In the genomic region with DNA sequence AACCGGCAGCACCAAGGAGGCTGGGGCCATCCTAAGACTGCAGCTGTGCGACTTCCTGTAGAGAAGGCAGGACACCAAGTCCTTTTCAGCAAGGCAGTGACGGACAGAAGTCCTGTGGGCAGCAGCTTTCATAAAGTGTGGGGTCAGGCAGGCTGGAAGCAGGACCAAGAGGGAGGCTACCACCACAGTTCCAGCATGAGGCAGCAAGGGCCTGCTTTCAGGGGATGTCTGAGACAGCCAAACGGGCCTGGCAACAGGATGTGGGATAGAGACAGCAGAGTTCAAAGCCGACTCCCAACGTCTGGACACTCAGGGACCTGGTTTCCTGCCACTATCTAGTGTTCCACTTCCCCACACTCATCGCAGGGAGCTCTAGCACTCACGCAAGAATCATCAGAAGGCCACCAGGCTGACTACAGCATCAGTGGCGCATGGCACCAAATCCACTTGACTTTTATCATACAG, we compare ENCODE assay signal across 8 cellular contexts. TPM values are rescaled to one million over a fixed set of nuclear protein-coding genes. Genes with fewer than 3 reads are reported as not detected.
DNase-seq lines count a peak whose midpoint lies in the region; ATAC-seq and TF ChIP-seq lines count a peak whose summit lies in the region.

No MANE protein-coding gene starts in this region.

- peak overlapping the region; percentile 15; the same call in 1 of the 2 replicates for H3K4me3 Mint-ChIP-seq in WTC11
- peak overlapping the region; percentile 92 for H3K4me3 Mint-ChIP-seq in stimulated activated naive CD8-positive, alpha-beta T cell treated with anti-CD3 and anti-CD28 coated beads, Interleukin-15, Interleukin-2, amounts not matched to agents 100 ng/mL and 50 ng/mL, for 24 hours

- H3K4me3 ChIP-seq in HEK293 (ENCODE audit: low read depth, low read length) (no peak overlapping the region), thyroid gland (replicated peaks in 1 of 3) (no peak overlapping the region)

- H3K36me3 Mint-ChIP-seq in WTC11: peaks cover 6% of the 10 kb centered on the region
- peaks cover 11% of the 10 kb centered on the region for H3K36me3 Mint-ChIP-seq in stimulated activated naive CD8-positive, alpha-beta T cell treated with anti-CD3 and anti-CD28 coated beads, Interleukin-15, Interleukin-2, amounts not matched to agents 100 ng/mL and 50 ng/mL, for 24 hours (ENCODE audit: low read depth)

- peak; percentile 7 for ATAC-seq in WTC11
- ATAC-seq in left cardiac atrium: peak; percentile 36 to 52

- H3K9me3 Mint-ChIP-seq in WTC11: no peaks in the 10 kb centered on the region
- H3K9me3 Mint-ChIP-seq in stimulated activated naive CD8-positive, alpha-beta T cell treated with anti-CD3 and anti-CD28 coated beads, Interleukin-15, Interleukin-2, amounts not matched to agents 100 ng/mL and 50 ng/mL, for 24 hours: no peaks in the 10 kb centered on the region

- H3K9me3 ChIP-seq in HEK293 (ENCODE audit: control insufficient read depth, insufficient read depth, low read depth, low read length) (no peaks in the 10 kb centered on the region), thyroid gland (no peaks in the 10 kb centered on the region)

- intact Hi-C loops in left cardiac atrium (cut with DNase I) (no loop called here), thyroid gland (cut with DNase I) (no loop called here)

- in situ Hi-C loops in ACHN (cut with HindIII; ENCODE audit: low pct_ligation_motif_present, low pct_unique_long_range_greater_than_20kb, low sequenced_read_pairs) (no loop called here), GM13976 (cut with MboI; ENCODE audit: low sequenced_read_pairs, unreplicated experiment) (no loop called here)

- H3K4me1 Mint-ChIP-seq in WTC11: peaks cover 76% of the 10 kb centered on the region
- H3K4me1 Mint-ChIP-seq in stimulated activated naive CD8-positive, alpha-beta T cell treated with anti-CD3 and anti-CD28 coated beads, Interleukin-15, Interleukin-2, amounts not matched to agents 100 ng/mL and 50 ng/mL, for 24 hours (ENCODE audit: low read depth): peaks cover 83% of the 10 kb centered on the region

- POLR2A ChIA-PET in HEK293 (lab: Yijun Ruan, JAX): interaction anchor here (0.7 kb wide), 1 partner anchor 100 kb away, joined by 3 read pairs; no protein-coding TSS in a partner anchor
- POLR2A ChIA-PET in WTC11 (lab: Charles Lee): no interaction called here

- no peak overlapping the region for H3K27ac ChIP-seq in HEK293 (ENCODE audit: extremely low read depth, low read depth, low read length)
- no peak overlapping the region for H3K27ac ChIP-seq in thyroid gland

- CTCF ChIA-PET in HEK293 (lab: Yijun Ruan, JAX) (interaction anchor here (1.7 kb wide), 1 partner anchor 16 kb away, joined by 4 read pairs; no protein-coding TSS in a partner anchor), WTC11 (lab: Charles Lee) (interaction anchor here (0.9 to 3.8 kb wide), 3 partner anchors 22 to 51 kb away, joined by 3 to 43 read pairs (median 5); no protein-coding TSS in a partner anchor)

- DNase-seq in ACHN (peak; percentile 11), WTC11 (ENCODE audit: low spot score) (no peak), left cardiac atrium (peak; percentile 70), cerebellar cortex (ENCODE audit: low spot score) (no peak), GM13976 (ENCODE audit: low spot score) (no peak), thyroid gland (no peak)

- WGBS in thyroid gland, 2 donors: 52 to 68% methylated on average over 8 of the region's 9 CpGs

- TF ChIP-seq POLR2A in thyroid gland (IDR thresholded peaks at IDR 0.05): no peak

- H3K4me1 ChIP-seq in HEK293 (ENCODE audit: control insufficient read depth, insufficient read depth, low read length): peaks cover 37% of the 10 kb centered on the region
- H3K4me1 ChIP-seq in thyroid gland: peaks cover 65 to 74% of the 10 kb centered on the region in 2 donors

- TF ChIP-seq CTCF in HEK293 (tag by site-specific recombination; IDR thresholded peaks at IDR 0.05) (no peak), WTC11 (IDR thresholded peaks at IDR 0.05) (no peak), GM13976 (IDR thresholded peaks at IDR 0.05; ENCODE audit: borderline replicate concordance, control extremely low read depth, extremely low read depth, insufficient read depth, missing control alignments) (no peak), thyroid gland (IDR thresholded peaks at IDR 0.05) (no peak)

- H3K27me3 Mint-ChIP-seq in WTC11 (ENCODE audit: low read depth): no peaks in the 10 kb centered on the region
- no peaks in the 10 kb centered on the region for H3K27me3 Mint-ChIP-seq in stimulated activated naive CD8-positive, alpha-beta T cell treated with anti-CD3 and anti-CD28 coated beads, Interleukin-15, Interleukin-2, amounts not matched to agents 100 ng/mL and 50 ng/mL, for 24 hours

- H3K36me3 ChIP-seq in HEK293 (ENCODE audit: control insufficient read depth in 2 of 2, insufficient read depth in 1 of 2, low read length in 2 of 2) (no peaks in the 10 kb centered on the region), thyroid gland (no peaks in the 10 kb centered on the region)

- H3K27ac Mint-ChIP-seq in WTC11: peak overlapping the region; percentile 69; the same call in 1 of the 2 replicates
- peak overlapping the region; percentile 82 for H3K27ac Mint-ChIP-seq in stimulated activated naive CD8-positive, alpha-beta T cell treated with anti-CD3 and anti-CD28 coated beads, Interleukin-15, Interleukin-2, amounts not matched to agents 100 ng/mL and 50 ng/mL, for 24 hours

- H3K27me3 ChIP-seq in thyroid gland: no peaks in the 10 kb centered on the region

TF ChIP-seq in HEK293, 187 proteins besides CTCF, POLR2A, EP300 and RAD21:
- TF ChIP-seq ZEB2 (tag by site-specific recombination; IDR thresholded peaks at IDR 0.05) (no peak), ZNF521 (tag by site-specific recombination; IDR thresholded peaks at IDR 0.05) (no peak), ZIC2 (tag by site-specific recombination; IDR thresholded peaks at IDR 0.05) (peak; percentile 18; the same call in 1 of the 2 replicates), ZNF157 (tag by site-specific recombination; IDR thresholded peaks at IDR 0.05) (no peak), ZNF416 (tag by site-specific recombination; IDR thresholded peaks at IDR 0.05) (no peak)

TF ChIP-seq in WTC11, 78 proteins besides CTCF, POLR2A, EP300 and RAD21:
- TF ChIP-seq NFYB (CRISPR knock-in tag; conservative IDR thresholded peaks at IDR 0.05; ENCODE audit: low read depth) (0 out of 2 replicates have a peak, but pooled peaks have one; percentile 0), MYBL2 (CRISPR knock-in tag; IDR thresholded peaks at IDR 0.05) (0 out of 2 replicates have a peak, but pooled peaks have one; percentile 38), NFE2L1 (CRISPR knock-in tag; IDR thresholded peaks at IDR 0.05) (0 out of 2 replicates have a peak, but pooled peaks have one; percentile 39), ZNF263 (CRISPR knock-in tag; IDR thresholded peaks at IDR 0.05; ENCODE audit: low read depth) (no peak), JAZF1 (CRISPR knock-in tag; IDR thresholded peaks at IDR 0.05) (no peak), ZNF416 (CRISPR knock-in tag; IDR thresholded peaks at IDR 0.05) (no peak), CREB1 (CRISPR knock-in tag; IDR thresholded peaks at IDR 0.05) (no peak)
- TF ChIP-seq, protein P1, sequence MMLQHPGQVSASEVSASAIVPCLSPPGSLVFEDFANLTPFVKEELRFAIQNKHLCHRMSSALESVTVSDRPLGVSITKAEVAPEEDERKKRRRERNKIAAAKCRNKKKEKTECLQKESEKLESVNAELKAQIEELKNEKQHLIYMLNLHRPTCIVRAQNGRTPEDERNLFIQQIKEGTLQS (CRISPR knock-in tag; conservative IDR thresholded peaks at IDR 0.05): no peak
- TF ChIP-seq, protein P2, sequence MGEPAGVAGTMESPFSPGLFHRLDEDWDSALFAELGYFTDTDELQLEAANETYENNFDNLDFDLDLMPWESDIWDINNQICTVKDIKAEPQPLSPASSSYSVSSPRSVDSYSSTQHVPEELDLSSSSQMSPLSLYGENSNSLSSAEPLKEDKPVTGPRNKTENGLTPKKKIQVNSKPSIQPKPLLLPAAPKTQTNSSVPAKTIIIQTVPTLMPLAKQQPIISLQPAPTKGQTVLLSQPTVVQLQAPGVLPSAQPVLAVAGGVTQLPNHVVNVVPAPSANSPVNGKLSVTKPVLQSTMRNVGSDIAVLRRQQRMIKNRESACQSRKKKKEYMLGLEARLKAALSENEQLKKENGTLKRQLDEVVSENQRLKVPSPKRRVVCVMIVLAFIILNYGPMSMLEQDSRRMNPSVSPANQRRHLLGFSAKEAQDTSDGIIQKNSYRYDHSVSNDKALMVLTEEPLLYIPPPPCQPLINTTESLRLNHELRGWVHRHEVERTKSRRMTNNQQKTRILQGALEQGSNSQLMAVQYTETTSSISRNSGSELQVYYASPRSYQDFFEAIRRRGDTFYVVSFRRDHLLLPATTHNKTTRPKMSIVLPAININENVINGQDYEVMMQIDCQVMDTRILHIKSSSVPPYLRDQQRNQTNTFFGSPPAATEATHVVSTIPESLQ (CRISPR knock-in tag; IDR thresholded peaks at IDR 0.05): no peak

RNA-seq across cellular contexts. Expression of a gene that starts 5.3 kb away (rescaled TPM):
- 153 to 211 TPM (median 161 TPM) in 3 replicates for total RNA-seq in WTC11 (2021)
- 10 to 100 TPM; 56.0 to 69.1 TPM for total RNA-seq in left cardiac atrium
- 10 to 100 TPM; 57.9 to 93.6 (median 85.5) TPM for total RNA-seq in thyroid gland

Comparison
In these comparisons a context has a peak if more than half of its experiments do, and no peak if none do; other contexts are left out.
1. DNase-seq: peak in ACHN (single experiment) and left cardiac atrium (single experiment); none in WTC11 (single experiment), cerebellar cortex (single experiment), GM13976 (single experiment) and thyroid gland (0 of 2).